ENCODE assay signal across 8 cellular contexts in the genomic region with DNA sequence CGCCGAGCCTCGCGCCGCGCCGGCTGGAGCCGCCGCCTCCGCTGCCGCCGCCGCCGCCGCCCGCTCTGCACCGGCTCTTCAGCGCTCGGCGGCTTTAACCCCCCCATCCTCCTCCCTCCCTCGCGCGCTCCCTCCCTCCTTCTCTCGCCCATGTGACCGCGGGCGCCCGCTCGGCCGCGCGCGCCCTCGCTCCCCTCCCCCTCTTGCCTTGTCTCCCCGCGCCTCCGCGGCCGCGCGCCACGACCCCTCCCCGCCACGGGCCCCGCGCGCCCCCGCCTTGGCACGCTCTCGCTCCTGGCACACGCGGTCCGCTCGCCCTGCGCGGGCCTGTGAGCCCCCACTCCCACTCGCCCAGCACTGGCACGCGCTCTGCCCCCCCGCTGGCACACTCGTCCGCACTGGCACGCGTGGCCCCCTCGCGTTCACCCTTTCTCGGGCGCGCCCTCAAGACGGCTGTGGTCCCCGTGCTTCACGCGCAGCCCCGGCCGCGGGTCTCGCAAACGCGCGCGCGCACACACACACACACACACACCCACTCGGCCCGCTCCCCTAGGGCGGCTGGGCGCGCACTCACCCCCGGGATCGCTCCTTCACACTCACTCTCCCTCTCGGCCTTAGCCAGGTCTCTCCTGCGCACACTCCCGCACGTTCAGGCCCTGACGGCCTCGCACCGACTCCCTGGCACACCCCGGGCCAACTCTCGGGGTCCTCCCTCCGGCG. TPM values are rescaled to one million over a fixed set of nuclear protein-coding genes. Genes with fewer than 3 reads are reported as not detected.
DNase-seq lines count a peak whose midpoint lies in the region; ATAC-seq and TF ChIP-seq lines count a peak whose summit lies in the region.

A gene with protein sequence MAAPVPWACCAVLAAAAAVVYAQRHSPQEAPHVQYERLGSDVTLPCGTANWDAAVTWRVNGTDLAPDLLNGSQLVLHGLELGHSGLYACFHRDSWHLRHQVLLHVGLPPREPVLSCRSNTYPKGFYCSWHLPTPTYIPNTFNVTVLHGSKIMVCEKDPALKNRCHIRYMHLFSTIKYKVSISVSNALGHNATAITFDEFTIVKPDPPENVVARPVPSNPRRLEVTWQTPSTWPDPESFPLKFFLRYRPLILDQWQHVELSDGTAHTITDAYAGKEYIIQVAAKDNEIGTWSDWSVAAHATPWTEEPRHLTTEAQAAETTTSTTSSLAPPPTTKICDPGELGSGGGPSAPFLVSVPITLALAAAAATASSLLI (minus strand): TSS at position 69 of the 720 bp plus-strand sequence. CDS start 20,743 bp downstream, outside the sequence.

- ATAC-seq in GM18519 (IDR thresholded peaks at IDR 0.05; ENCODE audit: low FRiP score, unreplicated experiment) = no peak

- DNase-seq in GM13976 (ENCODE audit: low spot score) (peak; percentile 31), NCI-H82 (lab: John Stamatoyannopoulos, UW) (peak; percentile 81), mesenteric fat pad (ENCODE audit: low spot score) (no peak), SHP77 (lab: John Stamatoyannopoulos, UW) (no peak), HK-2 (ENCODE audit: unreplicated experiment) (no peak)

- 2% methylated on average over 100 of the region's 100 CpGs for WGBS in thymus

- H3K27ac ChIP-seq in cingulate gyrus (ENCODE audit: low read depth, low read length) = peak within 1 kb of the TSS; percentile 69
- H3K27ac ChIP-seq in thymus (ENCODE audit: low read depth) = peak within 1 kb of the TSS; percentile 38

- no peaks in the 10 kb centered on the region for H3K9me3 ChIP-seq in thymus (ENCODE audit: control insufficient read depth)

- no peak for TF ChIP-seq CTCF in GM13976 (IDR thresholded peaks at IDR 0.05; ENCODE audit: borderline replicate concordance, control extremely low read depth, extremely low read depth, insufficient read depth, missing control alignments)

- H3K36me3 ChIP-seq in thymus (ENCODE audit: control insufficient read depth, insufficient read depth) = peaks cover 3% of the 10 kb centered on the region

- H3K4me3 ChIP-seq in thymus (ENCODE audit: low read length) = peak within 1 kb of the TSS; percentile 50

- H3K27me3 ChIP-seq in thymus (ENCODE audit: control insufficient read depth, insufficient read depth) = peaks cover 82% of the 10 kb centered on the region

- H3K4me1 ChIP-seq in thymus (ENCODE audit: control insufficient read depth, insufficient read depth, low read length) = peaks cover 8% of the 10 kb centered on the region

- in situ Hi-C loops in GM13976 (cut with MboI; ENCODE audit: low sequenced_read_pairs, unreplicated experiment) = no loop called here

RNA-seq across cellular contexts. Expression of the gene that starts here (rescaled TPM):
- 116 TPM for total RNA-seq in mesenteric fat pad
- polyA plus RNA-seq in thymus = 2.2 TPM

Comparison
In these comparisons a context has a peak if more than half of its experiments do, and no peak if none do; other contexts are left out.
1. DNase-seq: peak in GM13976 (single experiment) and NCI-H82 (single experiment); none in mesenteric fat pad (single experiment), SHP77 (0 of 2) and HK-2 (single experiment).